In genomic region chr20:326645-327031, GRCh38 we compare ENCODE assay signal across 8 cellular contexts. TPM values are rescaled to one million over a fixed set of nuclear protein-coding genes. Genes with fewer than 3 reads are reported as not detected.
DNase-seq lines count a peak whose midpoint lies in the region; ATAC-seq and TF ChIP-seq lines count a peak whose summit lies in the region.

No MANE protein-coding gene starts in this region.

- H3K36me3 ChIP-seq in SU-DHL-6 (ENCODE audit: low read length): no peaks in the 10 kb centered on the region
- no peaks in the 10 kb centered on the region for H3K36me3 ChIP-seq in esophagus squamous epithelium
- no peaks in the 10 kb centered on the region for H3K36me3 ChIP-seq in neutrophil

- no peaks in the 10 kb centered on the region for H4K20me1 ChIP-seq in SU-DHL-6 (ENCODE audit: low read depth, low read length)

- H3K4me3 ChIP-seq in SU-DHL-6 (ENCODE audit: insufficient read depth, low read length, poor library complexity, severe bottlenecking) (peak overlapping the region; percentile 84), esophagus squamous epithelium (peak overlapping the region; percentile 67 to 95 (median 76)), neutrophil (ENCODE audit: low read depth in 1 of 2, low read length in 1 of 2) (peak overlapping the region; percentile 83 to 91)

- H3K9me3 ChIP-seq in SU-DHL-6 (ENCODE audit: insufficient read depth, low read length): no peaks in the 10 kb centered on the region
- no peaks in the 10 kb centered on the region for H3K9me3 ChIP-seq in esophagus squamous epithelium
- no peaks in the 10 kb centered on the region for H3K9me3 ChIP-seq in neutrophil

- no peaks in the 10 kb centered on the region for H3K9me2 ChIP-seq in SU-DHL-6 (replicated peaks; ENCODE audit: insufficient read depth, low read length)

- peak overlapping the region; percentile 85 for H3K9ac ChIP-seq in SU-DHL-6 (ENCODE audit: low read length)

- TF ChIP-seq CTCF in SU-DHL-6 (IDR thresholded peaks at IDR 0.05; ENCODE audit: insufficient read depth, low read length, poor library complexity, severe bottlenecking) (no peak), esophagus squamous epithelium (IDR thresholded peaks at IDR 0.05) (no peak), neutrophil (IDR thresholded peaks at IDR 0.05) (no peak)

- peaks cover 26% of the 10 kb centered on the region for H3K4me1 Mint-ChIP-seq in activated CD8-positive, alpha-beta memory T cell treated with anti-CD3 and anti-CD28 coated beads, Interleukin-2, amount 10 ng/mL, durations not matched to agents 7 days and 5 days

- peak overlapping the region; percentile 36 for H3K27ac Mint-ChIP-seq in activated CD8-positive, alpha-beta memory T cell treated with anti-CD3 and anti-CD28 coated beads, Interleukin-2, amount 10 ng/mL, durations not matched to agents 7 days and 5 days

- H3K4me1 ChIP-seq in esophagus squamous epithelium (peaks cover 34 to 83% (median 48%) of the 10 kb centered on the region in 3 donors), neutrophil (ENCODE audit: control insufficient read depth in 1 of 2, insufficient read depth in 1 of 2, low read depth in 1 of 2, low read length in 1 of 2) (peaks cover 31 to 36% of the 10 kb centered on the region in 2 experiments)

- peaks cover 22% of the 10 kb centered on the region for H3F3A ChIP-seq in SU-DHL-6 (ENCODE audit: insufficient read depth)

- H2AFZ ChIP-seq in SU-DHL-6 (ENCODE audit: low read depth, low read length, severe bottlenecking): no peak overlapping the region

- no peaks in the 10 kb centered on the region for H3K9me3 Mint-ChIP-seq in activated CD8-positive, alpha-beta memory T cell treated with anti-CD3 and anti-CD28 coated beads, Interleukin-2, amount 10 ng/mL, durations not matched to agents 7 days and 5 days (ENCODE audit: low read depth)

- H3K36me3 Mint-ChIP-seq in activated CD8-positive, alpha-beta memory T cell treated with anti-CD3 and anti-CD28 coated beads, Interleukin-2, amount 10 ng/mL, durations not matched to agents 7 days and 5 days: no peaks in the 10 kb centered on the region

- intact Hi-C loops in esophagus squamous epithelium (cut with DNase I): no loop called here

- H3K27me3 Mint-ChIP-seq in activated CD8-positive, alpha-beta memory T cell treated with anti-CD3 and anti-CD28 coated beads, Interleukin-2, amount 10 ng/mL, durations not matched to agents 7 days and 5 days: no peaks in the 10 kb centered on the region

- H3K27me3 ChIP-seq in SU-DHL-6 (ENCODE audit: low read length) (no peaks in the 10 kb centered on the region), esophagus squamous epithelium (peaks cover 0 to 6% (median 0%) of the 10 kb centered on the region in 4 donors), neutrophil (peaks cover 55% of the 10 kb centered on the region)

- peak overlapping the region; percentile 92 for H3K4me2 ChIP-seq in SU-DHL-6 (ENCODE audit: low read depth, low read length, poor library complexity, severe bottlenecking)

- no peak for TF ChIP-seq POLR2A in esophagus squamous epithelium (IDR thresholded peaks at IDR 0.05)

- DNase-seq in activated CD8-positive, alpha-beta memory T cell treated with anti-CD3 and anti-CD28 coated beads, Interleukin-2, amount 10 ng/mL, durations not matched to agents 7 days and 5 days: no peak
- DNase-seq in activated CD8-positive, alpha-beta memory T cell treated with anti-CD3 and anti-CD28 coated beads for 24 hours: no peak
- DNase-seq in esophagus squamous epithelium (lab: John Stamatoyannopoulos, UW): no peak
- no peak for DNase-seq in hippocampal formation (lab: John Stamatoyannopoulos, UW)
- DNase-seq in retina: no peak

- peak overlapping the region; percentile 71 for H3K4me3 Mint-ChIP-seq in activated CD8-positive, alpha-beta memory T cell treated with anti-CD3 and anti-CD28 coated beads, Interleukin-2, amount 10 ng/mL, durations not matched to agents 7 days and 5 days

- H3K27ac ChIP-seq in SU-DHL-6 (ENCODE audit: low read depth, low read length) (peak overlapping the region; percentile 89), esophagus squamous epithelium (peak overlapping the region; percentile 83 to 98 (median 94)), neutrophil (no peak overlapping the region)

- CTCF ChIA-PET in activated CD8-positive, alpha-beta memory T cell treated with anti-CD3 and anti-CD28 coated beads, Interleukin-2, amount 10 ng/mL, durations not matched to agents 7 days and 5 days (lab: Charles Lee): interaction anchor here (0.5 to 3.4 kb wide), 3 partner anchors 29 to 203 kb away, joined by 3 to 30 read pairs (median 4); partner anchors contain the start of gene ZCCHC3

- H3K79me2 ChIP-seq in SU-DHL-6 (ENCODE audit: insufficient read depth, low read length): peaks cover 11% of the 10 kb centered on the region; the same call in 1 of the 2 replicates

- WGBS in esophagus squamous epithelium, 2 donors: 0 to 3% methylated on average over 19 to 26 of the region's 32 CpGs

- ATAC-seq in activated CD8-positive, alpha-beta memory T cell treated with anti-CD3 and anti-CD28 coated beads, Interleukin-2, amount 10 ng/mL, durations not matched to agents 7 days and 5 days: no peak
- no peak for ATAC-seq in HG03039 (IDR thresholded peaks at IDR 0.05; ENCODE audit: unreplicated experiment)

RNA-seq across cellular contexts. Expression of gene SOX12, which starts 1.3 kb away (rescaled TPM):
- total RNA-seq in activated CD8-positive, alpha-beta memory T cell treated with anti-CD3 and anti-CD28 coated beads, Interleukin-2, amount 10 ng/mL, durations not matched to agents 7 days and 5 days: 1 to 10 TPM; 5.7 to 6.3 TPM
- 1 to 10 TPM; 2.1 to 3.8 (median 3.3) TPM for total RNA-seq in esophagus squamous epithelium

RNA-seq across cellular contexts. Expression of gene NRSN2, which starts 20.3 kb away (rescaled TPM):
- 1 to 10 TPM; 2.9 to 5.0 TPM for total RNA-seq in activated CD8-positive, alpha-beta memory T cell treated with anti-CD3 and anti-CD28 coated beads, Interleukin-2, amount 10 ng/mL, durations not matched to agents 7 days and 5 days
- 10 to 100 TPM in 1 of 4 donors, 1 to 10 TPM in 3; 3.7 to 13.8 (median 7.2) TPM for total RNA-seq in esophagus squamous epithelium

RNA-seq across cellular contexts. Expression of gene ZCCHC3, which starts 29.3 kb away (rescaled TPM):
- total RNA-seq in activated CD8-positive, alpha-beta memory T cell treated with anti-CD3 and anti-CD28 coated beads, Interleukin-2, amount 10 ng/mL, durations not matched to agents 7 days and 5 days: 10 to 100 TPM; 27.4 to 28.2 TPM
- 10 to 100 TPM in 1 of 4 donors, 1 to 10 TPM in 3; 6.8 to 14.1 (median 9.2) TPM for total RNA-seq in esophagus squamous epithelium

RNA-seq across cellular contexts. Expression of gene C20orf96, which starts 36.1 kb away (rescaled TPM):
- total RNA-seq in activated CD8-positive, alpha-beta memory T cell treated with anti-CD3 and anti-CD28 coated beads, Interleukin-2, amount 10 ng/mL, durations not matched to agents 7 days and 5 days: 1 to 10 TPM; 7.5 to 8.2 TPM
- total RNA-seq in esophagus squamous epithelium: 1 to 10 TPM in 2 of 4 donors, under 1 TPM in 2; 0.19 to 1.1 (median 0.89) TPM

RNA-seq across cellular contexts. Expression of gene TRIB3, which starts 53.9 kb away (rescaled TPM):
- 10 to 100 TPM; 22.4 to 25.4 TPM for total RNA-seq in activated CD8-positive, alpha-beta memory T cell treated with anti-CD3 and anti-CD28 coated beads, Interleukin-2, amount 10 ng/mL, durations not matched to agents 7 days and 5 days
- 10 to 100 TPM in 3 of 4 donors, 1 to 10 TPM in 1; 6.5 to 22.0 (median 11.9) TPM for total RNA-seq in esophagus squamous epithelium
